In genomic region chr2:202871161-202872141, GRCh38 we compare ENCODE assay signal across 1 cellular context.
A peak's percentile ranks its signal among the peaks of the same experiment; 100 is the strongest.
TF ChIP-seq lines count a peak whose summit lies in the region.

ICA1L (minus strand) TSS chr2:202871766; CDS start chr2:202829009, 42,757 bp downstream.

TF ChIP-seq in K562, 482 proteins besides CTCF, POLR2A, EP300 and RAD21 (continued from another document):
- TF ChIP-seq NFYB (IDR thresholded peaks at IDR 0.05; ENCODE audit: extremely low read depth, insufficient read length) (no peak), XRCC5 (IDR thresholded peaks at IDR 0.05; ENCODE audit: low read depth, low read length) (no peak), HMBOX1 (IDR thresholded peaks at IDR 0.05) (no peak), SP2 (IDR thresholded peaks at IDR 0.05; ENCODE audit: extremely low read depth, low read depth, low read length, poor library complexity, severe bottlenecking) (no peak), PATZ1 (CRISPR knock-in tag; IDR thresholded peaks at IDR 0.05; ENCODE audit: borderline replicate concordance) (no peak), SMARCB1 (IDR thresholded peaks at IDR 0.05; ENCODE audit: insufficient read length, low read depth) (no peak), GTF3C2 (IDR thresholded peaks at IDR 0.05; ENCODE audit: borderline replicate concordance, extremely low read depth, insufficient read length) (no peak), ZSCAN32 (CRISPR knock-in tag; IDR thresholded peaks at IDR 0.05) (no peak), FOXA3 (CRISPR knock-in tag; conservative IDR thresholded peaks at IDR 0.05 in 1 of 2, IDR thresholded peaks at IDR 0.05 in 1 of 2) (no peak), HES1 (IDR thresholded peaks at IDR 0.05; ENCODE audit: low read depth) (no peak), RB1 (IDR thresholded peaks at IDR 0.05; ENCODE audit: low read depth) (0 out of 2 replicates have a peak, but pooled peaks have one; percentile 14), ZBTB1 (CRISPR knock-in tag; IDR thresholded peaks at IDR 0.05; ENCODE audit: borderline replicate concordance, low read depth) (peak; percentile 89; the same call in 1 of the 2 replicates), MEIS2 (IDR thresholded peaks at IDR 0.05; ENCODE audit: partially characterized antibody) (no peak), MCM3 (IDR thresholded peaks at IDR 0.05) (no peak), SMAD1 (IDR thresholded peaks at IDR 0.05; ENCODE audit: low read depth, low read length, partially characterized antibody) (no peak), SRSF3 (IDR thresholded peaks at IDR 0.05; ENCODE audit: insufficient read depth, low read length) (no peak), CHCHD3 (CRISPR knock-in tag; IDR thresholded peaks at IDR 0.05) (no peak), FUS (optimal IDR thresholded peaks at IDR 0.05; ENCODE audit: low read depth, low read length) (no peak), CC2D1A (IDR thresholded peaks at IDR 0.05) (no peak), SFPQ (IDR thresholded peaks at IDR 0.05; ENCODE audit: low read depth, low read length) (no peak), RBM22 (IDR thresholded peaks at IDR 0.05; ENCODE audit: low read depth, low read length, poor library complexity, severe bottlenecking) (peak; percentile 71), NCOA6 (IDR thresholded peaks at IDR 0.05) (no peak), MAFK (IDR thresholded peaks at IDR 0.05; ENCODE audit: low read length) (no peak), ZNF280B (CRISPR knock-in tag; IDR thresholded peaks at IDR 0.05) (no peak), BACH1 (tag; IDR thresholded peaks at IDR 0.05) (no peak), ID3 (CRISPR knock-in tag; IDR thresholded peaks at IDR 0.05) (no peak), ID3 (tag; IDR thresholded peaks at IDR 0.05) (0 out of 2 replicates have a peak, but pooled peaks have one; percentile 25), CBX8 (IDR thresholded peaks at IDR 0.05; ENCODE audit: borderline replicate concordance, extremely low read depth, low read depth, low read length, poor library complexity, severe bottlenecking) (no peak), GABPB2 (CRISPR knock-in tag; conservative IDR thresholded peaks at IDR 0.05) (no peak), NR3C1 (CRISPR knock-in tag; IDR thresholded peaks at IDR 0.05) (no peak), ZNF124 (CRISPR knock-in tag; IDR thresholded peaks at IDR 0.05) (no peak), ZNF324 (CRISPR knock-in tag; IDR thresholded peaks at IDR 0.05) (no peak)
